ENCODE assay signal across 17 cellular contexts in the genomic region with DNA sequence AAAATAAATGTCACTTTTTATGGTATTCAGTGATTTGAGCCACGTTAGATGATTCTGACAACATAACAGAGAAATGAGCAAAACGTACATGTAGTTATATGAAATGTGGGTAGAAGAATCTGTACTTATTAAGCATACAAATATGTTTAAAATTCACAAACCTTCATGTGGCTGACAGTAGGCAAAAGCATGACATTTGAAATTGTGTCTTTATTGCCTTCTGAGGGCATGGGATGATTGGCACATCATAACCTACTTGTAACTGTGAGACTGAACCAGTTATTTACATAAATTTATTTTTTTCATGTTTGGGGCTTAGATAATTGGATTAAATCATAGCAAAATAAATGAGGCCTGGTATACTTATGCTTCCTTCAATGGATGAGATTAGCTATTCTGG.
DNase-seq lines count a peak whose midpoint lies in the region; ATAC-seq and TF ChIP-seq lines count a peak whose summit lies in the region.
"Had no signal": no experiment of that assay in that cellular context is flagged by ENCODE, and none has a peak within 500 bp of the region (broad histone marks: within the 10 kb centered on the region; RNA-seq: fewer than 3 reads in every experiment).

No MANE protein-coding gene starts in this region.

- no peaks in the 10 kb centered on the region for H3K9me3 ChIP-seq in A673 (ENCODE audit: low read depth, low read length, poor library complexity, severe bottlenecking)
- H3K9me3 ChIP-seq in SK-N-MC (ENCODE audit: low read depth, low read length), result no peaks in the 10 kb centered on the region
- H3K9me3 ChIP-seq: BLaER1 treated with 17β-estradiol and CSF1 and Interleukin-3, amounts not matched to agents 10 nM and 100 nM; Caco-2 had no signal

- H3K9me3 Mint-ChIP-seq in activated T-helper 2 cell treated with anti-CD3 and anti-CD28 coated beads, Interferon-gamma antibody, Interleukin-2, Interleukin-4, amounts not matched to agents 10 μg/mL and 5 μg/mL and 100 μg/mL, durations not matched to agents 14 hours and 24 hours and 36 hours, result no peaks in the 10 kb centered on the region
- H3K9me3 Mint-ChIP-seq: CD8-positive, alpha-beta T cell had no signal

- no peak overlapping the region for H3K4me3 Mint-ChIP-seq in activated T-helper 2 cell treated with anti-CD3 and anti-CD28 coated beads, Interferon-gamma antibody, Interleukin-2, Interleukin-4, amounts not matched to agents 10 μg/mL and 5 μg/mL and 100 μg/mL, durations not matched to agents 14 hours and 24 hours and 36 hours (ENCODE audit: low read depth)
- H3K4me3 Mint-ChIP-seq: B cell; CD4-positive, alpha-beta T cell; CD8-positive, alpha-beta T cell had no signal

- no peak for TF ChIP-seq CTCF in A673 (conservative IDR thresholded peaks at IDR 0.05; ENCODE audit: low read depth, low read length)

- TSS peak; percentile 96 for BruUV-seq in A673 (replicated peaks; lab: Mats Ljungman, UMichigan)

- DNase-seq in A673 (ENCODE audit: low spot score), result peak; percentile 86
- DNase-seq in SK-N-MC (ENCODE audit: low read depth, low spot score), result peak; percentile 95
- peak; percentile 29 for DNase-seq in putamen (ENCODE audit: low spot score)
- DNase-seq in activated T-helper 2 cell treated with anti-CD3 and anti-CD28 coated beads, Interferon-gamma antibody, Interleukin-2, Interleukin-4, amounts not matched to agents 10 μg/mL and 5 μg/mL and 100 μg/mL, durations not matched to agents 14 hours and 24 hours and 36 hours (ENCODE audit: low spot score), result no peak
- DNase-seq: 8988T; AML-193; Caco-2; Calu3; CD4-positive, alpha-beta T cell; CD8-positive, alpha-beta T cell; DMS79 treated with DMSO at 0.1 percent for 48 hours; GF-D8 had no signal

- intact Hi-C loops in A673 (cut with micrococcal nuclease; ENCODE audit: unreplicated experiment), result loop anchor here (1.0 to 5.0 kb wide), 3 partner anchors 55 to 159 kb away; no protein-coding TSS in a partner anchor
- intact Hi-C loops in activated T-helper 2 cell treated with anti-CD3 and anti-CD28 coated beads, Interferon-gamma antibody, Interleukin-2, Interleukin-4, amounts not matched to agents 10 μg/mL and 5 μg/mL and 100 μg/mL, durations not matched to agents 14 hours and 24 hours and 36 hours (cut with micrococcal nuclease), result no loop called here

- ATAC-seq in GM18498 (IDR thresholded peaks at IDR 0.05; ENCODE audit: unreplicated experiment), result no peak
- ATAC-seq: CD8-positive, alpha-beta T cell; GM12878 had no signal

- H3K36me3 Mint-ChIP-seq in activated T-helper 2 cell treated with anti-CD3 and anti-CD28 coated beads, Interferon-gamma antibody, Interleukin-2, Interleukin-4, amounts not matched to agents 10 μg/mL and 5 μg/mL and 100 μg/mL, durations not matched to agents 14 hours and 24 hours and 36 hours (ENCODE audit: low read depth), result no peaks in the 10 kb centered on the region
- H3K36me3 Mint-ChIP-seq: CD8-positive, alpha-beta T cell had no signal

- H3K9ac ChIP-seq in SK-N-MC (ENCODE audit: insufficient read length), result peak overlapping the region; percentile 78
- H3K9ac ChIP-seq: BLaER1 treated with 17β-estradiol and CSF1 and Interleukin-3, amounts not matched to agents 10 nM and 100 nM had no signal

- H3K4me3 ChIP-seq in A673 (ENCODE audit: low read depth, low read length, poor library complexity, severe bottlenecking) (no peak overlapping the region), SK-N-MC (peak overlapping the region; percentile 54)
- H3K4me3 ChIP-seq: BLaER1 treated with 17β-estradiol and CSF1 and Interleukin-3, amounts not matched to agents 10 nM and 100 nM; GM12878 had no signal

- no peaks in the 10 kb centered on the region for H3K36me3 ChIP-seq in A673 (ENCODE audit: insufficient read depth, low read length, poor library complexity, severe bottlenecking)
- no peaks in the 10 kb centered on the region for H3K36me3 ChIP-seq in SK-N-MC (ENCODE audit: insufficient read depth, low read length)
- H3K36me3 ChIP-seq: BLaER1 treated with 17β-estradiol and CSF1 and Interleukin-3, amounts not matched to agents 10 nM and 100 nM had no signal

- H3K27ac Mint-ChIP-seq in activated T-helper 2 cell treated with anti-CD3 and anti-CD28 coated beads, Interferon-gamma antibody, Interleukin-2, Interleukin-4, amounts not matched to agents 10 μg/mL and 5 μg/mL and 100 μg/mL, durations not matched to agents 14 hours and 24 hours and 36 hours, result no peak overlapping the region
- H3K27ac Mint-ChIP-seq: B cell; CD4-positive, alpha-beta T cell; CD8-positive, alpha-beta T cell had no signal

- peaks cover 52% of the 10 kb centered on the region for H3K4me1 ChIP-seq in A673 (ENCODE audit: insufficient read depth, low read length, poor library complexity, severe bottlenecking)
- H3K4me1 ChIP-seq: BLaER1 treated with 17β-estradiol and CSF1 and Interleukin-3, amounts not matched to agents 10 nM and 100 nM; Caco-2 had no signal

- H3K4me1 Mint-ChIP-seq in activated T-helper 2 cell treated with anti-CD3 and anti-CD28 coated beads, Interferon-gamma antibody, Interleukin-2, Interleukin-4, amounts not matched to agents 10 μg/mL and 5 μg/mL and 100 μg/mL, durations not matched to agents 14 hours and 24 hours and 36 hours (ENCODE audit: low read depth), result no peaks in the 10 kb centered on the region
- H3K4me1 Mint-ChIP-seq: B cell had no signal

- peak overlapping the region; percentile 95 for H3K27ac ChIP-seq in A673 (ENCODE audit: low read depth, low read length, poor library complexity, severe bottlenecking)
- H3K27ac ChIP-seq in SK-N-MC, result peak overlapping the region; percentile 100
- H3K27ac ChIP-seq: BLaER1 treated with 17β-estradiol and CSF1 and Interleukin-3, amounts not matched to agents 10 nM and 100 nM; C4-2B had no signal

- no peaks in the 10 kb centered on the region for H3K27me3 ChIP-seq in A673 (replicated peaks; ENCODE audit: insufficient read depth, low read depth, low read length, poor library complexity)
- H3K27me3 ChIP-seq: BLaER1 treated with 17β-estradiol and CSF1 and Interleukin-3, amounts not matched to agents 10 nM and 100 nM had no signal

- POLR2A ChIA-PET in A673 (lab: Charles Lee; ENCODE audit: low non-redundant PET), result no interaction called here

- no peaks in the 10 kb centered on the region for H3K27me3 Mint-ChIP-seq in activated T-helper 2 cell treated with anti-CD3 and anti-CD28 coated beads, Interferon-gamma antibody, Interleukin-2, Interleukin-4, amounts not matched to agents 10 μg/mL and 5 μg/mL and 100 μg/mL, durations not matched to agents 14 hours and 24 hours and 36 hours (ENCODE audit: low read depth)
- H3K27me3 Mint-ChIP-seq: B cell; CD4-positive, alpha-beta T cell had no signal

- CTCF ChIA-PET in A673 (lab: Charles Lee), result interaction anchor here (0.6 kb wide), 1 partner anchor 112 kb away, joined by 4 read pairs; no protein-coding TSS in a partner anchor
